In genomic region chr7:26291251-26291650, GRCh38 we compare ENCODE assay signal across 8 cellular contexts. TPM values are rescaled to one million over a fixed set of nuclear protein-coding genes. Genes with fewer than 3 reads are reported as not detected.
DNase-seq lines count a peak whose midpoint lies in the region; ATAC-seq and TF ChIP-seq lines count a peak whose summit lies in the region.

No MANE protein-coding gene starts in this region.

- H3K4me3 ChIP-seq in GM12875 (ENCODE audit: low read depth, low read length) (peak overlapping the region; percentile 85), RWPE2 (ENCODE audit: severe bottlenecking) (peak overlapping the region; percentile 73), esophagus muscularis mucosa (peak overlapping the region; percentile 56 to 61 (median 58)), psoas muscle (peak overlapping the region; percentile 69)

- TF ChIP-seq POLR2A in esophagus muscularis mucosa (IDR thresholded peaks at IDR 0.05; ENCODE audit: low read depth): no peak
- TF ChIP-seq POLR2A in erythroblast (IDR thresholded peaks at IDR 0.05; ENCODE audit: low read length): no peak

- TF ChIP-seq EP300 in esophagus muscularis mucosa (IDR thresholded peaks at IDR 0.05): no peak

- H3K27ac ChIP-seq in RWPE2 (ENCODE audit: poor library complexity, severe bottlenecking) (no peak overlapping the region), esophagus muscularis mucosa (replicated peaks in 1 of 4) (no peak overlapping the region), psoas muscle (no peak overlapping the region)

- ATAC-seq in RWPE2 (ENCODE audit: low read depth) (no peak), psoas muscle (no peak)

- no peaks in the 10 kb centered on the region for H3K27me3 ChIP-seq in RWPE2 (ENCODE audit: insufficient read depth, poor library complexity, severe bottlenecking)
- peaks cover 0 to 21% (median 0%) of the 10 kb centered on the region in 4 donors for H3K27me3 ChIP-seq in esophagus muscularis mucosa
- H3K27me3 ChIP-seq in psoas muscle (ENCODE audit: insufficient read depth in 3 of 3, low read length in 2 of 3): peaks cover 0 to 7% (median 0%) of the 10 kb centered on the region in 3 donors

- H3K4me1 ChIP-seq in RWPE2 (ENCODE audit: insufficient read depth, poor library complexity, severe bottlenecking): peaks cover 3% of the 10 kb centered on the region
- peaks cover 6 to 16% (median 10%) of the 10 kb centered on the region in 4 donors for H3K4me1 ChIP-seq in esophagus muscularis mucosa
- H3K4me1 ChIP-seq in psoas muscle: no peaks in the 10 kb centered on the region

- intact Hi-C loops in esophagus muscularis mucosa (cut with DNase I): no loop called here
- intact Hi-C loops in psoas muscle (cut with DNase I): no loop called here

- H3K9me3 ChIP-seq in RWPE2 (ENCODE audit: severe bottlenecking) (no peaks in the 10 kb centered on the region), esophagus muscularis mucosa (no peaks in the 10 kb centered on the region), psoas muscle (no peaks in the 10 kb centered on the region)

- 52% methylated on average over 4 of the region's 4 CpGs for WGBS in esophagus muscularis mucosa
- WGBS in psoas muscle, 3 donors: 36 to 44% (median 39%) methylated on average over 4 of the region's 4 CpGs

- H3K36me3 ChIP-seq in RWPE2 (ENCODE audit: low read depth) (no peaks in the 10 kb centered on the region), esophagus muscularis mucosa (no peaks in the 10 kb centered on the region), psoas muscle (ENCODE audit: insufficient read depth in 1 of 2, low read depth in 1 of 2) (no peaks in the 10 kb centered on the region)

- TF ChIP-seq CTCF in GM12875 (IDR thresholded peaks at IDR 0.05; ENCODE audit: borderline replicate concordance, insufficient read depth, low read depth, low read length) (no peak), RWPE2 (IDR thresholded peaks at IDR 0.05; ENCODE audit: poor library complexity, severe bottlenecking) (no peak), esophagus muscularis mucosa (IDR thresholded peaks at IDR 0.05) (no peak), psoas muscle (IDR thresholded peaks at IDR 0.05) (no peak)

- DNase-seq in RWPE2 (ENCODE audit: low spot score) (no peak), esophagus muscularis mucosa (ENCODE audit: extremely low spot score) (no peak), psoas muscle (no peak), erythroblast (lab: John Stamatoyannopoulos, UW) (no peak), medulla oblongata (ENCODE audit: extremely low spot score) (no peak), DMS 273 (lab: John Stamatoyannopoulos, UW; ENCODE audit: unreplicated experiment) (no peak)
- no peak for DNase-seq in stimulated activated CD4-positive, alpha-beta T cell treated with anti-CD3 and anti-CD28 coated beads, Interleukin-2, amount 100 ng/mL, for 48 hours

RNA-seq across cellular contexts. Expression of gene SNX10, which starts 0.4 kb away (rescaled TPM):
- 1 to 10 TPM; 1.9 to 5.0 (median 4.1) TPM for total RNA-seq in esophagus muscularis mucosa
- 1 to 10 TPM in 3 of 4 donors, under 1 TPM in 1; 0.97 to 1.4 (median 1.1) TPM for total RNA-seq in psoas muscle
- under 1 TPM; 0.25 to 0.63 (median 0.34) TPM for polyA plus RNA-seq in psoas muscle
